In the genomic region with DNA sequence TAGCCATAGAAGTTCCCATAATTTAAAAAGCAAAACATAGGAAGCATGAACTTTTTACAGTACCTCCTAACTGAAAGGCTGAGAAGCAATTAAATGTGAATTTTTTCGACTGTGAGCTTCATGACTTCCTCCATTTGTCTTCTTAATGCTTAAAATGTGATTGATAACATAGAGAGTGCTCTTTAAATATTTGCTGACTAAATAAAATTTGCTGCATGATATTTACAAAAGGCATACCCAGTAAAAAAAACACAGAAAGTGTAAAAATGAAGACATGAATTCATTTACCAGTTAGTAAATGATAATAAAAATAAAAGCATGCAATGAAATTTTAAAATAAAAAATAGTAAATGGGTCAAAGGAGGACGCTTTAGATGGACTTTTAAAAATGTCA, we compare ENCODE assay signal across 26 cellular contexts. TPM values are rescaled to one million over a fixed set of nuclear protein-coding genes. Genes with fewer than 3 reads are reported as not detected.
A peak's percentile ranks its signal among the peaks of the same experiment; 100 is the strongest.
DNase-seq lines count a peak whose midpoint lies in the region; ATAC-seq and TF ChIP-seq lines count a peak whose summit lies in the region.
"Had no signal": no experiment of that assay in that cellular context is flagged by ENCODE, and none has a peak within 500 bp of the region (broad histone marks: within the 10 kb centered on the region; RNA-seq: fewer than 3 reads in every experiment).

No MANE protein-coding gene starts in this region.

- H3K4me1 Mint-ChIP-seq in T-helper 2 cell treated with Interferon-gamma antibody and Interleukin-4, amounts not matched to agents 5 μg/mL and 100 μg/mL, for 36 hours (ENCODE audit: low read depth) = peaks cover 50% of the 10 kb centered on the region
- H3K4me1 Mint-ChIP-seq in activated T-helper 17 cell treated with anti-CD3 and anti-CD28 coated beads, Interleukin-2, amount 50 U/mL, for 72 hours = peaks cover 48% of the 10 kb centered on the region
- H3K4me1 Mint-ChIP-seq in natural killer cell = peaks cover 72 to 79% of the 10 kb centered on the region in 2 donors

- no peaks in the 10 kb centered on the region for H3F3A ChIP-seq in Loucy (ENCODE audit: low read depth)

- intact Hi-C loops in natural killer cell (cut with micrococcal nuclease) = loop anchor here (1.0 to 5.0 kb wide), 5 partner anchors 15 to 247 kb away; a partner anchor contains a TSS

- peak overlapping the region; percentile 43 for H3K4me2 ChIP-seq in Loucy (ENCODE audit: low read depth, low read length, poor library complexity, severe bottlenecking)

- peak overlapping the region; percentile 83 for H3K27ac Mint-ChIP-seq in T-helper 2 cell treated with Interferon-gamma antibody and Interleukin-4, amounts not matched to agents 5 μg/mL and 100 μg/mL, for 36 hours
- peak overlapping the region; percentile 64 for H3K27ac Mint-ChIP-seq in activated T-helper 17 cell treated with anti-CD3 and anti-CD28 coated beads, Interleukin-2, amount 50 U/mL, for 72 hours
- H3K27ac Mint-ChIP-seq in natural killer cell = peak overlapping the region; percentile 86 to 98
- H3K27ac Mint-ChIP-seq: dendritic cell treated with granulocyte-macrophage colony-stimulating factor and Interleukin-4, amounts not matched to agents 40 ng/mL and 50 ng/mL, for 4 days; stimulated activated memory B cell treated with anti-CD40 and anti-IgM and Interleukin-4, amounts not matched to agents 10 μg/mL and 1 μg/mL and 100 μg/mL, for 72 hours had no signal

- H3K9me2 ChIP-seq in Loucy (replicated peaks; ENCODE audit: low read depth, low read length) = no peaks in the 10 kb centered on the region

- peak overlapping the region; percentile 58 for H3K4me3 Mint-ChIP-seq in T-helper 2 cell treated with Interferon-gamma antibody and Interleukin-4, amounts not matched to agents 5 μg/mL and 100 μg/mL, for 36 hours
- peak overlapping the region; percentile 68 for H3K4me3 Mint-ChIP-seq in activated T-helper 17 cell treated with anti-CD3 and anti-CD28 coated beads, Interleukin-2, amount 50 U/mL, for 72 hours
- H3K4me3 Mint-ChIP-seq in natural killer cell = peak overlapping the region; percentile 71
- H3K4me3 Mint-ChIP-seq: CD4-positive, alpha-beta T cell; dendritic cell treated with granulocyte-macrophage colony-stimulating factor and Interleukin-4, amounts not matched to agents 40 ng/mL and 50 ng/mL, for 4 days; stimulated activated memory B cell treated with anti-CD40 and anti-IgM and Interleukin-4, amounts not matched to agents 10 μg/mL and 1 μg/mL and 100 μg/mL, for 72 hours had no signal

- peak overlapping the region; percentile 40; the same call in 1 of the 2 replicates for H2AFZ ChIP-seq in Loucy (ENCODE audit: low read length)

- H3K36me3 ChIP-seq in Loucy (ENCODE audit: insufficient read depth, low read length) = no peaks in the 10 kb centered on the region
- H3K36me3 ChIP-seq: ascending aorta had no signal

- H3K4me3 ChIP-seq in Loucy (ENCODE audit: low read length, poor library complexity, severe bottlenecking) = no peak overlapping the region
- H3K4me3 ChIP-seq: ascending aorta, testis had no signal

- no peaks in the 10 kb centered on the region for H3K9me3 ChIP-seq in Loucy (ENCODE audit: insufficient read depth, low read depth, low read length)
- H3K9me3 ChIP-seq: ascending aorta, testis had no signal

- no peak for DNase-seq in T-helper 2 cell treated with Interferon-gamma antibody and Interleukin-4, amounts not matched to agents 5 μg/mL and 100 μg/mL, for 36 hours (ENCODE audit: low spot score)
- no peak for DNase-seq in T-helper 2 cell
- no peak for DNase-seq in natural killer cell
- DNase-seq in GDM1 (lab: John Stamatoyannopoulos, UW) = no peak
- no peak for DNase-seq in SKM-1 (lab: John Stamatoyannopoulos, UW; ENCODE audit: unreplicated experiment)
- DNase-seq: activated CD4-positive, CD25-positive, alpha-beta regulatory T cell treated with anti-CD3 and anti-CD28 coated beads, Interleukin-2, amount 50 U/mL, for 72 hours; activated naive CD4-positive, alpha-beta T cell treated with anti-CD3 and anti-CD28 coated beads, Interleukin-2, amount 50 U/mL, for 16 hours; activated T-cell treated with anti-CD3 and anti-CD28 coated beads, Interleukin-2, amount 50 U/mL, for 1 hour; CD4-positive, alpha-beta T cell; DMS 273 treated with DMSO at 0.1 percent for 48 hours; NCI-H1092; NCI-H187 treated with DMSO at 0.1 percent for 48 hours; NCI-H524 treated with DMSO at 0.1 percent for 48 hours; right cardiac atrium; SHP77 treated with DMSO at 0.1 percent for 48 hours; stimulated activated CD4-positive, alpha-beta T cell treated with anti-CD3 and anti-CD28 coated beads, Interleukin-12 subunit alpha, Interleukin-12 subunit beta, amount 100 ng/mL, for 4 hours; stimulated activated CD4-positive, alpha-beta T cell treated with anti-CD3 and anti-CD28 coated beads, Interleukin-4, amount 100 ng/mL, for 24 hours; SW 1271; testis had no signal

- H3K27me3 ChIP-seq in Loucy (ENCODE audit: insufficient read depth, low read length, poor library complexity, severe bottlenecking) = no peaks in the 10 kb centered on the region
- H3K27me3 ChIP-seq: ascending aorta, testis had no signal

- no peak for ATAC-seq in activated T-helper 17 cell treated with anti-CD3 and anti-CD28 coated beads, Interleukin-2, amount 50 U/mL, for 72 hours (replicated peaks)
- ATAC-seq in natural killer cell (no peak), HG03159 (IDR thresholded peaks at IDR 0.05; ENCODE audit: unreplicated experiment) (no peak)
- ATAC-seq: Panc1, right cardiac atrium had no signal

- no peaks in the 10 kb centered on the region for H3K27me3 Mint-ChIP-seq in T-helper 2 cell treated with Interferon-gamma antibody and Interleukin-4, amounts not matched to agents 5 μg/mL and 100 μg/mL, for 36 hours (ENCODE audit: low read depth)
- no peaks in the 10 kb centered on the region for H3K27me3 Mint-ChIP-seq in activated T-helper 17 cell treated with anti-CD3 and anti-CD28 coated beads, Interleukin-2, amount 50 U/mL, for 72 hours
- H3K27me3 Mint-ChIP-seq in natural killer cell (ENCODE audit: low read depth in 2 of 2) = no peaks in the 10 kb centered on the region
- H3K27me3 Mint-ChIP-seq: CD4-positive, alpha-beta T cell; dendritic cell treated with granulocyte-macrophage colony-stimulating factor and Interleukin-4, amounts not matched to agents 40 ng/mL and 50 ng/mL, for 4 days; stimulated activated memory B cell treated with anti-CD40 and anti-IgM and Interleukin-4, amounts not matched to agents 10 μg/mL and 1 μg/mL and 100 μg/mL, for 72 hours had no signal

- H3K9ac ChIP-seq in Loucy (ENCODE audit: low read depth, low read length, poor library complexity, severe bottlenecking) = peak overlapping the region; percentile 17

- H3K36me3 Mint-ChIP-seq in T-helper 2 cell treated with Interferon-gamma antibody and Interleukin-4, amounts not matched to agents 5 μg/mL and 100 μg/mL, for 36 hours (ENCODE audit: low read depth) = peaks cover 55% of the 10 kb centered on the region
- H3K36me3 Mint-ChIP-seq in activated T-helper 17 cell treated with anti-CD3 and anti-CD28 coated beads, Interleukin-2, amount 50 U/mL, for 72 hours (ENCODE audit: low read depth) = peaks cover 62% of the 10 kb centered on the region
- peaks cover 14% of the 10 kb centered on the region for H3K36me3 Mint-ChIP-seq in natural killer cell

- H3K9me3 Mint-ChIP-seq in T-helper 2 cell treated with Interferon-gamma antibody and Interleukin-4, amounts not matched to agents 5 μg/mL and 100 μg/mL, for 36 hours = peaks cover 7% of the 10 kb centered on the region
- H3K9me3 Mint-ChIP-seq in activated T-helper 17 cell treated with anti-CD3 and anti-CD28 coated beads, Interleukin-2, amount 50 U/mL, for 72 hours = no peaks in the 10 kb centered on the region
- no peaks in the 10 kb centered on the region for H3K9me3 Mint-ChIP-seq in natural killer cell
- H3K9me3 Mint-ChIP-seq: CD4-positive, alpha-beta T cell; stimulated activated memory B cell treated with anti-CD40 and anti-IgM and Interleukin-4, amounts not matched to agents 10 μg/mL and 1 μg/mL and 100 μg/mL, for 72 hours had no signal

- H3K4me1 ChIP-seq in Loucy (ENCODE audit: insufficient read depth, low read length, poor library complexity, severe bottlenecking) = peaks cover 32% of the 10 kb centered on the region
- H3K4me1 ChIP-seq: ascending aorta, testis had no signal

- no peak for TF ChIP-seq CTCF in Loucy (conservative IDR thresholded peaks at IDR 0.05; ENCODE audit: low read length)
- no peak for TF ChIP-seq CTCF in natural killer cell (IDR thresholded peaks at IDR 0.05)

- no peaks in the 10 kb centered on the region; the same call in 1 of the 2 replicates for H3K79me2 ChIP-seq in Loucy (ENCODE audit: insufficient read depth, low read length)

- H4K20me1 ChIP-seq in Loucy (ENCODE audit: insufficient read depth, low read length, poor library complexity, severe bottlenecking) = no peaks in the 10 kb centered on the region

RNA-seq across cellular contexts. Expression of a gene that starts 21.9 kb away (rescaled TPM):
- total RNA-seq in activated T-helper 17 cell treated with anti-CD3 and anti-CD28 coated beads, Interleukin-2, amount 50 U/mL, for 72 hours = 10 to 100 TPM; 38.0 to 51.7 TPM
- total RNA-seq in natural killer cell = 100 to 1,000 TPM; 264 to 339 (median 304) TPM

Comparison
In these comparisons a context has a peak if more than half of its experiments do, and no peak if none do; other contexts are left out.
1. RNA of a gene that starts 21.9 kb away (total RNA-seq): 264 to 339 TPM in natural killer cell; 38.0 to 51.7 TPM in activated T-helper 17 cell treated with anti-CD3 and anti-CD28 coated beads, Interleukin-2, amount 50 U/mL, for 72 hours; every median in the first group is over 4 times any median in the second.
2. Peak in every context shown above with its lines, with median percentiles within 50 percentile points of each other: H3K27ac Mint-ChIP-seq and H3K4me3 Mint-ChIP-seq.